Comparison of ENCODE assay signal across 20 cellular contexts in the genomic region with DNA sequence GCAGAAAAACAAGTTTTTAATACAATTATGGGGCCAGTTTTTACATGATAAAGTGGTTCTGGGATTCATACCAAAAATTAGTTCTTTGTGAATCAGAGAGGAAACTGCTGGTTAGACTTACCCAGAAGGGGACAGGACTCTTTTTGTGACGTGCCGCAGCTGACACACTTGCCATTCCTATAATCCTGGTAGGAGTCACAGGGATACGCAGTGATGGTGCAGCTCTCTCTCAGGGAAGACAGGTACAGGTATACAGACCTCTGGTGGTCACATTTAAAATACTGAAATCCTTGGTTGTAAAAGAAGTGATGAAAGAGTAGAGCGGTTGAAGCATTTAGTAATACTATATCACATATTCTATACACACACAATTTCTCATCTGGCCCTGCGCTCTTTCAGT. TPM values are rescaled to one million over a fixed set of nuclear protein-coding genes. Genes with fewer than 3 reads are reported as not detected.
DNase-seq lines count a peak whose midpoint lies in the region; TF ChIP-seq lines count a peak whose summit lies in the region.
"Had no signal": no experiment of that assay in that cellular context is flagged by ENCODE, and none has a peak within 500 bp of the region (broad histone marks: within the 10 kb centered on the region; RNA-seq: fewer than 3 reads in every experiment).

No MANE protein-coding gene starts in this region.

- no peak overlapping the region for H3K4me2 ChIP-seq in SK-N-SH

- WGBS in SK-N-SH (ENCODE audit: low lambda C conversion rate), result 43% methylated on average over 5 of the region's 5 CpGs

- no peaks in the 10 kb centered on the region for H3K9me3 ChIP-seq in SK-N-SH
- H3K9me3 ChIP-seq: prostate gland, stomach, tibial artery had no signal

- peaks cover 3% of the 10 kb centered on the region; the same call in 1 of the 2 replicates for H3K27me3 ChIP-seq in SK-N-SH (ENCODE audit: insufficient read depth)

- H3K79me2 ChIP-seq in SK-N-SH (ENCODE audit: insufficient read depth), result no peaks in the 10 kb centered on the region

- peak; percentile 30 for TF ChIP-seq RAD21 in SK-N-SH (IDR thresholded peaks at IDR 0.05; ENCODE audit: low read length)

- H3K9ac ChIP-seq in SK-N-SH, result no peak overlapping the region

- no peaks in the 10 kb centered on the region for H4K20me1 ChIP-seq in SK-N-SH (ENCODE audit: insufficient read depth)

- CTCF ChIA-PET in SK-N-SH (lab: Yijun Ruan, JAX), result interaction anchor here (1.2 kb wide), 1 partner anchor 10 kb away, joined by 5 read pairs; no protein-coding TSS in a partner anchor

- H3K9me2 ChIP-seq in SK-N-SH, result no peaks in the 10 kb centered on the region

- H3K4me3 ChIP-seq in AG10803 (ENCODE audit: low read length) (no peak overlapping the region), SK-N-SH (ENCODE audit: low read depth in 2 of 2, low read length in 1 of 2) (no peak overlapping the region)
- H3K4me3 ChIP-seq: lung, prostate gland, stomach, tibial artery had no signal

- no peak overlapping the region for H3K27ac ChIP-seq in SK-N-SH (ENCODE audit: low read depth in 2 of 2, low read length in 1 of 2)
- H3K27ac ChIP-seq: prostate gland, stomach, tibial artery had no signal

- no peak overlapping the region for H2AFZ ChIP-seq in SK-N-SH (ENCODE audit: low read depth)

- H3F3A ChIP-seq in SK-N-SH (replicated peaks; ENCODE audit: insufficient read depth), result no peaks in the 10 kb centered on the region

- TF ChIP-seq EP300 in SK-N-SH (IDR thresholded peaks at IDR 0.05; ENCODE audit: borderline replicate concordance in 1 of 2, low read depth in 1 of 2, low read length in 1 of 2), result no peak

- no peaks in the 10 kb centered on the region for H3K4me1 ChIP-seq in SK-N-SH (ENCODE audit: control insufficient read depth in 1 of 2, insufficient read depth in 2 of 2, low read depth in 1 of 2, low read length in 1 of 2)
- H3K4me1 ChIP-seq: prostate gland, stomach, tibial artery had no signal

- POLR2A ChIA-PET in SK-N-SH (lab: Yijun Ruan, JAX), result interaction anchor here (0.6 kb wide), 1 partner anchor 221 kb away, joined by 3 read pairs; no protein-coding TSS in a partner anchor

- no peaks in the 10 kb centered on the region for H3K36me3 ChIP-seq in SK-N-SH (replicated peaks in 1 of 2; ENCODE audit: control insufficient read depth in 1 of 2, insufficient read depth in 2 of 2, low read length in 1 of 2)
- H3K36me3 ChIP-seq: prostate gland, tibial artery had no signal

- TF ChIP-seq CTCF in AG10803 (conservative IDR thresholded peaks at IDR 0.05; ENCODE audit: low read length) (no peak), SK-N-SH (IDR thresholded peaks at IDR 0.05) (no peak)

- DNase-seq in AG10803 (ENCODE audit: low read depth), result peak; percentile 1
- peak; percentile 18 for DNase-seq in COR-L47 (lab: John Stamatoyannopoulos, UW)
- no peak for DNase-seq in SK-N-SH
- peak; percentile 23 for DNase-seq in iPS DF 19.7 (ENCODE audit: low read depth, low spot score)
- DNase-seq in activated T-cell treated with anti-CD3 and anti-CD28 coated beads for 4 hours, result no peak
- DNase-seq in NCI-H1417 treated with DMSO at 0.1 percent for 48 hours (lab: John Stamatoyannopoulos, UW), result no peak
- DNase-seq in Kasumi-1 (lab: John Stamatoyannopoulos, UW), result no peak
- DNase-seq: activated CD4-positive, alpha-beta T cell treated with anti-CD3 and anti-CD28 coated beads, Interleukin-2, amount 10 ng/mL, durations not matched to agents 7 days and 5 days; activated naive CD4-positive, alpha-beta T cell treated with anti-CD3 and anti-CD28 coated beads, Interleukin-2, amount 50 U/mL, for 16 hours; cortex of kidney; EL; IMR-90; kidney; NCI-H1694 treated with DMSO at 0.1 percent for 48 hours; NCI-H345; SIG-M5; stomach; tibial artery had no signal

TF ChIP-seq in SK-N-SH, 30 proteins besides CTCF, POLR2A, EP300 and RAD21:
- TF ChIP-seq MEF2A (IDR thresholded peaks at IDR 0.05; ENCODE audit: borderline replicate concordance, low read depth) (no peak), RCOR1 (IDR thresholded peaks at IDR 0.05; ENCODE audit: low read length) (no peak), ELF1 (IDR thresholded peaks at IDR 0.05) (no peak), FOXJ3 (CRISPR knock-in tag; IDR thresholded peaks at IDR 0.05) (no peak), SIN3A (IDR thresholded peaks at IDR 0.05; ENCODE audit: borderline replicate concordance, low read depth, low read length) (no peak), RXRA (IDR thresholded peaks at IDR 0.05; ENCODE audit: borderline replicate concordance, low read depth) (no peak), TEAD4 (IDR thresholded peaks at IDR 0.05; ENCODE audit: borderline replicate concordance, insufficient read depth) (no peak), NFIC (IDR thresholded peaks at IDR 0.05; ENCODE audit: borderline replicate concordance) (no peak)

RNA-seq across cellular contexts. Expression of a gene that starts 20.2 kb away (rescaled TPM):
- 9.4 and 12.0 TPM in 2 replicates for polyA plus RNA-seq in SK-N-SH (2012; rRNA removed)
- polyA plus RNA-seq in SK-N-SH (2012; cell fraction: cytosol; rRNA removed), result 12.3 and 12.8 TPM in 2 replicates
- polyA plus RNA-seq in SK-N-SH (2012; cell fraction: nucleus; rRNA removed), result 7.9 and 8.8 TPM in 2 replicates

RNA-seq across cellular contexts. Expression of a gene that starts 33.4 kb away (rescaled TPM):
- polyA plus RNA-seq in SK-N-SH (2012; rRNA removed), result 0.06 TPM in 1 of 2 replicates, not detected in the other
- polyA plus RNA-seq in SK-N-SH (2012; cell fraction: cytosol; rRNA removed), result 0.01 and 0.03 TPM in 2 replicates
- 0.05 TPM in 2 replicates for polyA plus RNA-seq in SK-N-SH (2012; cell fraction: nucleus; rRNA removed)

Comparison
In these comparisons a context has a peak if more than half of its experiments do, and no peak if none do; other contexts are left out.
1. DNase-seq: peak in AG10803 (single experiment), COR-L47 (single experiment) and iPS DF 19.7 (single experiment); none in SK-N-SH (single experiment), activated T-cell treated with anti-CD3 and anti-CD28 coated beads for 4 hours (single experiment), NCI-H1417 treated with DMSO at 0.1 percent for 48 hours (single experiment) and Kasumi-1 (0 of 2).